16 cellular contexts compared by ENCODE assay signal in genomic region chr1:11960276-11960675, GRCh38. TPM values are rescaled to one million over a fixed set of nuclear protein-coding genes. Genes with fewer than 3 reads are reported as not detected.
DNase-seq lines count a peak whose midpoint lies in the region; ATAC-seq, FAIRE-seq and TF ChIP-seq lines count a peak whose summit lies in the region.
"Had no signal": no experiment of that assay in that cellular context is flagged by ENCODE, and none has a peak within 500 bp of the region (broad histone marks: within the 10 kb centered on the region; RNA-seq: fewer than 3 reads in every experiment).

No MANE protein-coding gene starts in this region.

- BruUV-seq in HepG2 (replicated peaks; lab: Mats Ljungman, UMichigan) = no TSS peak

- H3K4me1 Mint-ChIP-seq in stimulated activated naive B cell treated with anti-CD40 and anti-IgM and Interleukin-4, amounts not matched to agents 10 μg/mL and 1 μg/mL and 100 μg/mL, for 72 hours = peaks cover 4 to 10% of the 10 kb centered on the region in 2 donors

- no peak for TF ChIP-seq RAD21 in HepG2 (CRISPR knock-in tag; IDR thresholded peaks at IDR 0.05)

- no peaks in the 10 kb centered on the region for H3K27me3 ChIP-seq in Peyer's patch
- H3K27me3 ChIP-seq in HepG2 (ENCODE audit: control insufficient read depth in 1 of 2, insufficient read depth in 2 of 2, low read length in 2 of 2) = no peaks in the 10 kb centered on the region
- no peaks in the 10 kb centered on the region for H3K27me3 ChIP-seq in suprapubic skin

- no peak for TF ChIP-seq POLR2A in Peyer's patch (IDR thresholded peaks at IDR 0.05)
- TF ChIP-seq POLR2A in HepG2 (IDR thresholded peaks at IDR 0.05; ENCODE audit: insufficient read depth in 1 of 2, low read depth in 2 of 2, low read length in 2 of 2) = no peak
- TF ChIP-seq POLR2A in suprapubic skin (IDR thresholded peaks at IDR 0.05) = no peak

- H3K27ac ChIP-seq in Peyer's patch (peak overlapping the region in 3 of 4 donors; percentile 40 to 70 (median 66)), caudate nucleus (ENCODE audit: low read depth, low read length) (peak overlapping the region; percentile 71), HepG2 (ENCODE audit: extremely low read length, insufficient read depth, low read length) (peak overlapping the region; percentile 44), suprapubic skin (peak overlapping the region; percentile 8)
- H3K27ac ChIP-seq: A549 had no signal

- H3K36me3 Mint-ChIP-seq in stimulated activated naive B cell treated with anti-CD40 and anti-IgM and Interleukin-4, amounts not matched to agents 10 μg/mL and 1 μg/mL and 100 μg/mL, for 72 hours = peaks cover 39 to 48% of the 10 kb centered on the region in 2 donors

- no peak for TF ChIP-seq CTCF in Peyer's patch (IDR thresholded peaks at IDR 0.05)
- TF ChIP-seq CTCF in HepG2 (CRISPR knock-in tag; IDR thresholded peaks at IDR 0.05) = no peak
- TF ChIP-seq CTCF in suprapubic skin (IDR thresholded peaks at IDR 0.05) = no peak

- CTCF ChIA-PET in HepG2 (lab: Yijun Ruan, JAX; ENCODE audit: low intra/inter-chr PET ratio, low total read pairs) = no interaction called here

- no peaks in the 10 kb centered on the region for H3K79me2 ChIP-seq in HepG2 (ENCODE audit: insufficient read depth, low read length)

- POLR2A ChIA-PET in HepG2 (lab: Yijun Ruan, JAX) = interaction anchor here (1.5 to 1.9 kb wide), 2 partner anchors 20 to 51 kb away, joined by 3 to 6 read pairs; no protein-coding TSS in a partner anchor

- intact Hi-C loops in HepG2 (cut with micrococcal nuclease; ENCODE audit: unreplicated experiment) = no loop called here

- H3K4me1 ChIP-seq in Peyer's patch = peaks cover 0 to 7% (median 0%) of the 10 kb centered on the region in 4 donors
- H3K4me1 ChIP-seq in HepG2 (ENCODE audit: insufficient read depth, low read length) = peaks cover 20% of the 10 kb centered on the region
- H3K4me1 ChIP-seq in suprapubic skin = peaks cover 6% of the 10 kb centered on the region
- H3K4me1 ChIP-seq: A549 had no signal

- H4K20me1 ChIP-seq in HepG2 (ENCODE audit: insufficient read depth, low read length) = no peaks in the 10 kb centered on the region

- H3K36me3 ChIP-seq in Peyer's patch (peaks cover 0 to 68% (median 0%) of the 10 kb centered on the region in 3 donors), HepG2 (replicated peaks in 1 of 2; ENCODE audit: control insufficient read depth in 1 of 2, insufficient read depth in 2 of 2, low read length in 2 of 2) (peaks cover 26 to 63% of the 10 kb centered on the region in 2 experiments), suprapubic skin (peaks cover 78% of the 10 kb centered on the region)

- H3K9me3 ChIP-seq in Peyer's patch = no peaks in the 10 kb centered on the region
- H3K9me3 ChIP-seq in HepG2 (ENCODE audit: low read length) = no peaks in the 10 kb centered on the region
- no peaks in the 10 kb centered on the region for H3K9me3 ChIP-seq in suprapubic skin
- H3K9me3 ChIP-seq: A549 had no signal

- H2AFZ ChIP-seq in HepG2 (ENCODE audit: low read length) = no peak overlapping the region

- ATAC-seq in HepG2 (no peak), HG03460 (IDR thresholded peaks at IDR 0.05; ENCODE audit: unreplicated experiment) (no peak)
- ATAC-seq in stimulated activated naive B cell treated with anti-CD40 and anti-IgM and Interleukin-4, amounts not matched to agents 10 μg/mL and 1 μg/mL and 100 μg/mL, for 72 hours (replicated peaks) = no peak
- ATAC-seq: A549 had no signal

- no peak overlapping the region for H3K9ac ChIP-seq in HepG2 (ENCODE audit: insufficient read depth, low read depth, low read length)

- no peak overlapping the region for H3K4me3 Mint-ChIP-seq in stimulated activated naive B cell treated with anti-CD40 and anti-IgM and Interleukin-4, amounts not matched to agents 10 μg/mL and 1 μg/mL and 100 μg/mL, for 72 hours

- no peaks in the 10 kb centered on the region for H3K9me3 Mint-ChIP-seq in stimulated activated naive B cell treated with anti-CD40 and anti-IgM and Interleukin-4, amounts not matched to agents 10 μg/mL and 1 μg/mL and 100 μg/mL, for 72 hours

- TF ChIP-seq EP300 in HepG2 (IDR thresholded peaks at IDR 0.05; ENCODE audit: low read depth in 2 of 2, low read length in 2 of 2) (no peak), HepG2 (CRISPR knock-in tag; IDR thresholded peaks at IDR 0.05; ENCODE audit: borderline replicate concordance) (no peak), suprapubic skin (IDR thresholded peaks at IDR 0.05) (no peak)

- WGBS in HepG2 (ENCODE audit: low lambda C conversion rate) = 100% methylated on average over 3 of the region's 5 CpGs
- 91% methylated on average over 5 of the region's 5 CpGs for WGBS in suprapubic skin

- H3K27ac Mint-ChIP-seq in stimulated activated naive B cell treated with anti-CD40 and anti-IgM and Interleukin-4, amounts not matched to agents 10 μg/mL and 1 μg/mL and 100 μg/mL, for 72 hours = no peak overlapping the region

- in situ Hi-C loops in HepG2 (cut with HindIII; ENCODE audit: extremely low pct_ligation_motif_present, low pct_unique_long_range_greater_than_20kb) = loop anchor here (5.0 to 10.0 kb wide), 2 partner anchors 48 to 125 kb away; no protein-coding TSS in a partner anchor

- H3K4me3 ChIP-seq in Peyer's patch (no peak overlapping the region), HepG2 (replicated peaks in 1 of 3; ENCODE audit: insufficient read depth in 1 of 3, low read depth in 2 of 3, low read length in 3 of 3) (no peak overlapping the region), suprapubic skin (no peak overlapping the region)
- H3K4me3 ChIP-seq: A549 had no signal

- no peak for DNase-seq in Peyer's patch
- DNase-seq in caudate nucleus (lab: John Stamatoyannopoulos, UW) = no peak
- DNase-seq in HepG2 (ENCODE audit: low spot score) = no peak
- DNase-seq in suprapubic skin (ENCODE audit: low spot score in 2 of 2) = no peak
- DNase-seq in stimulated activated naive B cell treated with anti-CD40 and anti-IgM and Interleukin-4, amounts not matched to agents 10 μg/mL and 1 μg/mL and 100 μg/mL, for 72 hours = no peak
- no peak for DNase-seq in NCI-H1436 (lab: John Stamatoyannopoulos, UW)
- DNase-seq: DMS 273 treated with DMSO at 0.1 percent for 48 hours, GOT3, NCI-H1436 treated with DMSO at 0.1 percent for 48 hours, NCI-H2029 treated with DMSO at 0.1 percent for 48 hours, NCI-H510A, NCI-H774 had no signal

- no peaks in the 10 kb centered on the region for H3K27me3 Mint-ChIP-seq in stimulated activated naive B cell treated with anti-CD40 and anti-IgM and Interleukin-4, amounts not matched to agents 10 μg/mL and 1 μg/mL and 100 μg/mL, for 72 hours

- no peak for FAIRE-seq in HepG2 (lab: Jason Lieb, UNC)
- FAIRE-seq: A549, GM12891, GM18507 had no signal

- H3K4me2 ChIP-seq in HepG2 (ENCODE audit: low read depth, low read length) = no peak overlapping the region
- H3K4me2 ChIP-seq: A549 had no signal

RNA-seq across cellular contexts. Expression of gene MFN2, which starts 20.0 kb away (rescaled TPM):
- total RNA-seq in Peyer's patch (100 to 1,000 TPM in 1 of 4 donors, 10 to 100 TPM in 3; 54.5 to 101 (median 94.9) TPM), HepG2 (2016; rRNA removed; fragmentation: Illumina TruSeq; extraction: Trizol) (60.9 and 76.3 TPM in 2 replicates), suprapubic skin (100 to 1,000 TPM; 106 to 146 (median 124) TPM)
- total RNA-seq in HepG2 (2016; cell fraction: cytosol; rRNA removed; fragmentation: Illumina TruSeq; extraction: Trizol; ENCODE audit: low read depth) = 7.7 and 8.0 TPM in 2 replicates
- 61.5 and 70.2 TPM in 2 replicates for total RNA-seq in HepG2 (2016; cell fraction: insoluble cytoplasmic fraction; rRNA removed; fragmentation: Illumina TruSeq; extraction: Trizol)
- 31.8 and 32.8 TPM in 2 replicates for total RNA-seq in HepG2 (2016; cell fraction: membrane; rRNA removed; fragmentation: Illumina TruSeq; extraction: Trizol)
- total RNA-seq in HepG2 (2016; cell fraction: nucleus; rRNA removed; fragmentation: Illumina TruSeq; extraction: Trizol) = 38.7 and 39.7 TPM in 2 replicates
- 38.7 and 41.0 TPM in 2 replicates for polyA plus RNA-seq in HepG2 (2011; rRNA removed)
- 31.7 and 32.9 TPM in 2 replicates for polyA plus RNA-seq in HepG2 (2011; cell fraction: cytosol; rRNA removed)
- polyA plus RNA-seq in HepG2 (2011; cell fraction: nucleus; rRNA removed) = 49.1 and 52.9 TPM in 2 replicates
- 42.4 and 55.4 TPM in 2 replicates for polyA plus RNA-seq in HepG2 (2012)
- polyA plus RNA-seq in HepG2 (2016; cell fraction: cytosol; fragmentation: Illumina TruSeq; extraction: Trizol; ENCODE audit: low read depth) = 4.0 and 4.2 TPM in 2 replicates
- polyA plus RNA-seq in HepG2 (2016; cell fraction: insoluble cytoplasmic fraction; fragmentation: Illumina TruSeq; extraction: Trizol; ENCODE audit: low read depth) = 52.2 and 60.5 TPM in 2 replicates
- polyA plus RNA-seq in HepG2 (2016; cell fraction: membrane; fragmentation: Illumina TruSeq; extraction: Trizol; ENCODE audit: low read depth) = 14.0 and 14.3 TPM in 2 replicates
- 45.1 and 48.2 TPM in 2 replicates for polyA plus RNA-seq in HepG2 (2016; cell fraction: nucleus; fragmentation: Illumina TruSeq; extraction: Trizol; ENCODE audit: insufficient read depth, low read depth)
- 83.9 and 88.4 TPM in 2 replicates for polyA minus RNA-seq in HepG2 (2011; rRNA and poly(A)+ RNA removed; ENCODE audit: low replicate concordance)
- 26.6 and 33.4 TPM in 2 replicates for polyA minus RNA-seq in HepG2 (2011; cell fraction: cytosol; rRNA and poly(A)+ RNA removed)
- 22.5 and 40.8 TPM in 2 replicates for polyA minus RNA-seq in HepG2 (2011; cell fraction: nucleus; rRNA and poly(A)+ RNA removed)

RNA-seq across cellular contexts. Expression of gene PLOD1, which starts 25.8 kb away (rescaled TPM):
- total RNA-seq in Peyer's patch (10 to 100 TPM; 23.9 to 75.2 (median 47.0) TPM), HepG2 (2016; rRNA removed; fragmentation: Illumina TruSeq; extraction: Trizol) (31.0 and 70.1 TPM in 2 replicates), suprapubic skin (10 to 100 TPM; 26.7 to 47.6 (median 37.7) TPM)
- total RNA-seq in HepG2 (2016; cell fraction: cytosol; rRNA removed; fragmentation: Illumina TruSeq; extraction: Trizol; ENCODE audit: low read depth) = 8.1 and 9.3 TPM in 2 replicates
- total RNA-seq in HepG2 (2016; cell fraction: insoluble cytoplasmic fraction; rRNA removed; fragmentation: Illumina TruSeq; extraction: Trizol) = 23.8 and 71.6 TPM in 2 replicates
- total RNA-seq in HepG2 (2016; cell fraction: membrane; rRNA removed; fragmentation: Illumina TruSeq; extraction: Trizol) = 22.0 and 25.0 TPM in 2 replicates
- 69.1 and 83.4 TPM in 2 replicates for total RNA-seq in HepG2 (2016; cell fraction: nucleus; rRNA removed; fragmentation: Illumina TruSeq; extraction: Trizol)
- polyA plus RNA-seq in HepG2 (2011; rRNA removed) = 318 and 361 TPM in 2 replicates
- polyA plus RNA-seq in HepG2 (2011; cell fraction: cytosol; rRNA removed) = 268 and 334 TPM in 2 replicates
- 289 and 340 TPM in 2 replicates for polyA plus RNA-seq in HepG2 (2011; cell fraction: nucleus; rRNA removed)
- polyA plus RNA-seq in HepG2 (2012) = 213 and 215 TPM in 2 replicates
- 10.1 and 11.2 TPM in 2 replicates for polyA plus RNA-seq in HepG2 (2016; cell fraction: cytosol; fragmentation: Illumina TruSeq; extraction: Trizol; ENCODE audit: low read depth)
- 27.4 and 35.7 TPM in 2 replicates for polyA plus RNA-seq in HepG2 (2016; cell fraction: insoluble cytoplasmic fraction; fragmentation: Illumina TruSeq; extraction: Trizol; ENCODE audit: low read depth)
- 15.6 and 19.4 TPM in 2 replicates for polyA plus RNA-seq in HepG2 (2016; cell fraction: membrane; fragmentation: Illumina TruSeq; extraction: Trizol; ENCODE audit: low read depth)
- polyA plus RNA-seq in HepG2 (2016; cell fraction: nucleus; fragmentation: Illumina TruSeq; extraction: Trizol; ENCODE audit: insufficient read depth, low read depth) = 135 and 151 TPM in 2 replicates
- polyA minus RNA-seq in HepG2 (2011; rRNA and poly(A)+ RNA removed; ENCODE audit: low replicate concordance) = 131 and 463 TPM in 2 replicates
- 175 and 181 TPM in 2 replicates for polyA minus RNA-seq in HepG2 (2011; cell fraction: cytosol; rRNA and poly(A)+ RNA removed)
- polyA minus RNA-seq in HepG2 (2011; cell fraction: nucleus; rRNA and poly(A)+ RNA removed) = 85.1 and 85.4 TPM in 2 replicates

RNA-seq across cellular contexts. Expression of gene KIAA2013, which starts 34.0 kb away (rescaled TPM):
- total RNA-seq in Peyer's patch (100 to 1,000 TPM in 3 of 4 donors, 10 to 100 TPM in 1; 80.9 to 400 (median 278) TPM), HepG2 (2016; rRNA removed; fragmentation: Illumina TruSeq; extraction: Trizol) (47.7 and 76.0 TPM in 2 replicates), suprapubic skin (10 to 100 TPM; 59.5 to 98.4 (median 78.8) TPM)
- total RNA-seq in HepG2 (2016; cell fraction: cytosol; rRNA removed; fragmentation: Illumina TruSeq; extraction: Trizol; ENCODE audit: low read depth) = 39.0 and 40.3 TPM in 2 replicates
- 45.3 and 75.8 TPM in 2 replicates for total RNA-seq in HepG2 (2016; cell fraction: insoluble cytoplasmic fraction; rRNA removed; fragmentation: Illumina TruSeq; extraction: Trizol)
- total RNA-seq in HepG2 (2016; cell fraction: membrane; rRNA removed; fragmentation: Illumina TruSeq; extraction: Trizol) = 84.9 and 91.5 TPM in 2 replicates
- 48.8 and 56.1 TPM in 2 replicates for total RNA-seq in HepG2 (2016; cell fraction: nucleus; rRNA removed; fragmentation: Illumina TruSeq; extraction: Trizol)
- polyA plus RNA-seq in HepG2 (2011; rRNA removed) = 141 and 163 TPM in 2 replicates
- polyA plus RNA-seq in HepG2 (2011; cell fraction: cytosol; rRNA removed) = 151 and 283 TPM in 2 replicates
- polyA plus RNA-seq in HepG2 (2011; cell fraction: nucleus; rRNA removed) = 137 and 147 TPM in 2 replicates
- 61.9 and 67.1 TPM in 2 replicates for polyA plus RNA-seq in HepG2 (2012)
- polyA plus RNA-seq in HepG2 (2016; cell fraction: cytosol; fragmentation: Illumina TruSeq; extraction: Trizol; ENCODE audit: low read depth) = 45.1 and 45.9 TPM in 2 replicates
- polyA plus RNA-seq in HepG2 (2016; cell fraction: insoluble cytoplasmic fraction; fragmentation: Illumina TruSeq; extraction: Trizol; ENCODE audit: low read depth) = 53.5 and 55.6 TPM in 2 replicates
- 73.8 and 79.8 TPM in 2 replicates for polyA plus RNA-seq in HepG2 (2016; cell fraction: membrane; fragmentation: Illumina TruSeq; extraction: Trizol; ENCODE audit: low read depth)
- polyA plus RNA-seq in HepG2 (2016; cell fraction: nucleus; fragmentation: Illumina TruSeq; extraction: Trizol; ENCODE audit: insufficient read depth, low read depth) = 92.2 and 94.4 TPM in 2 replicates
- polyA minus RNA-seq in HepG2 (2011; rRNA and poly(A)+ RNA removed; ENCODE audit: low replicate concordance) = 68.1 and 270 TPM in 2 replicates
- 85.2 and 94.3 TPM in 2 replicates for polyA minus RNA-seq in HepG2 (2011; cell fraction: cytosol; rRNA and poly(A)+ RNA removed)
- 25.0 and 28.0 TPM in 2 replicates for polyA minus RNA-seq in HepG2 (2011; cell fraction: nucleus; rRNA and poly(A)+ RNA removed)

RNA-seq across cellular contexts. Expression of gene MIIP, which starts 59.0 kb away (rescaled TPM):
- total RNA-seq in Peyer's patch (10 to 100 TPM; 37.0 to 52.0 (median 43.0) TPM), HepG2 (2016; rRNA removed; fragmentation: Illumina TruSeq; extraction: Trizol) (23.6 and 35.2 TPM in 2 replicates), suprapubic skin (10 to 100 TPM; 31.1 to 40.3 (median 35.9) TPM)
- total RNA-seq in HepG2 (2016; cell fraction: cytosol; rRNA removed; fragmentation: Illumina TruSeq; extraction: Trizol; ENCODE audit: low read depth) = 52.3 and 57.6 TPM in 2 replicates
- 21.8 and 38.2 TPM in 2 replicates for total RNA-seq in HepG2 (2016; cell fraction: insoluble cytoplasmic fraction; rRNA removed; fragmentation: Illumina TruSeq; extraction: Trizol)
- total RNA-seq in HepG2 (2016; cell fraction: membrane; rRNA removed; fragmentation: Illumina TruSeq; extraction: Trizol) = 42.3 and 49.9 TPM in 2 replicates
- total RNA-seq in HepG2 (2016; cell fraction: nucleus; rRNA removed; fragmentation: Illumina TruSeq; extraction: Trizol) = 27.2 and 31.9 TPM in 2 replicates
- 23.0 and 31.1 TPM in 2 replicates for polyA plus RNA-seq in HepG2 (2011; rRNA removed)
- polyA plus RNA-seq in HepG2 (2011; cell fraction: cytosol; rRNA removed) = 11.2 and 20.9 TPM in 2 replicates
- polyA plus RNA-seq in HepG2 (2011; cell fraction: nucleus; rRNA removed) = 166 and 217 TPM in 2 replicates
- 9.1 and 20.3 TPM in 2 replicates for polyA plus RNA-seq in HepG2 (2012)
- polyA plus RNA-seq in HepG2 (2016; cell fraction: cytosol; fragmentation: Illumina TruSeq; extraction: Trizol; ENCODE audit: low read depth) = 34.0 and 38.2 TPM in 2 replicates
- 17.3 and 17.8 TPM in 2 replicates for polyA plus RNA-seq in HepG2 (2016; cell fraction: insoluble cytoplasmic fraction; fragmentation: Illumina TruSeq; extraction: Trizol; ENCODE audit: low read depth)
- 27.7 and 34.3 TPM in 2 replicates for polyA plus RNA-seq in HepG2 (2016; cell fraction: membrane; fragmentation: Illumina TruSeq; extraction: Trizol; ENCODE audit: low read depth)
- 63.8 and 70.7 TPM in 2 replicates for polyA plus RNA-seq in HepG2 (2016; cell fraction: nucleus; fragmentation: Illumina TruSeq; extraction: Trizol; ENCODE audit: insufficient read depth, low read depth)
- 17.1 and 28.4 TPM in 2 replicates for polyA minus RNA-seq in HepG2 (2011; rRNA and poly(A)+ RNA removed; ENCODE audit: low replicate concordance)
- 6.1 and 8.6 TPM in 2 replicates for polyA minus RNA-seq in HepG2 (2011; cell fraction: cytosol; rRNA and poly(A)+ RNA removed)
- 11.1 and 14.7 TPM in 2 replicates for polyA minus RNA-seq in HepG2 (2011; cell fraction: nucleus; rRNA and poly(A)+ RNA removed)

Comparison
In these comparisons a context has a peak if more than half of its experiments do, and no peak if none do; other contexts are left out.
1. H3K27ac ChIP-seq: peak in every context shown above with its lines; median percentile 71 in caudate nucleus; 66 in Peyer's patch; 44 in HepG2; 8 in suprapubic skin.